10 cellular contexts compared by ENCODE assay signal in genomic region chr4:1208970-1209704, GRCh38. TPM values are rescaled to one million over a fixed set of nuclear protein-coding genes. Genes with fewer than 3 reads are reported as not detected.
DNase-seq lines count a peak whose midpoint lies in the region; ATAC-seq, FAIRE-seq and TF ChIP-seq lines count a peak whose summit lies in the region.
"Had no signal": no experiment of that assay in that cellular context is flagged by ENCODE, and none has a peak within 500 bp of the region (broad histone marks: within the 10 kb centered on the region; RNA-seq: fewer than 3 reads in every experiment).

No MANE protein-coding gene starts in this region.

- no peak for DNase-seq in T-helper 17 cell
- peak; percentile 26 for DNase-seq in endothelial cell of umbilical vein (ENCODE audit: low read depth, low spot score)
- DNase-seq in mucosa of descending colon: peak in 2 of 3 donors; percentile 39 to 61
- DNase-seq in suprapubic skin (ENCODE audit: low spot score in 2 of 2): peak; percentile 65 to 71
- DNase-seq in dedifferentiated amniotic fluid mesenchymal stem cell (ENCODE audit: extremely low spot score): no peak
- DNase-seq in stimulated activated CD4-positive, alpha-beta T cell treated with anti-CD3 and anti-CD28 coated beads, Interleukin-2, amount 100 ng/mL, for 48 hours: no peak
- no peak for DNase-seq in activated CD4-positive, CD25-positive, alpha-beta regulatory T cell (lab: John Stamatoyannopoulos, UW)
- DNase-seq: dermis blood vessel endothelial cell, EL had no signal

- no peak overlapping the region for H3K9ac ChIP-seq in endothelial cell of umbilical vein (replicated peaks; ENCODE audit: extremely low read depth, insufficient read depth, low read length)

- CTCF ChIA-PET in endothelial cell of umbilical vein (lab: Charles Lee): no interaction called here

- TF ChIP-seq POLR2A in endothelial cell of umbilical vein (IDR thresholded peaks at IDR 0.05; ENCODE audit: low read depth, low read length): no peak
- no peak for TF ChIP-seq POLR2A in suprapubic skin (IDR thresholded peaks at IDR 0.05)

- peaks cover 5 to 12% of the 10 kb centered on the region in 2 experiments for H3K36me3 ChIP-seq in endothelial cell of umbilical vein (ENCODE audit: control insufficient read depth in 2 of 2, extremely low read depth in 1 of 2, insufficient read depth in 2 of 2, low read length in 2 of 2)
- peaks cover 6% of the 10 kb centered on the region for H3K36me3 ChIP-seq in mucosa of descending colon (ENCODE audit: low read depth)
- peaks cover 27% of the 10 kb centered on the region for H3K36me3 ChIP-seq in suprapubic skin

- no peak for FAIRE-seq in endothelial cell of umbilical vein (lab: Jason Lieb, UNC)

- H3K27me3 ChIP-seq in endothelial cell of umbilical vein (ENCODE audit: control insufficient read depth in 2 of 2, insufficient read depth in 2 of 2, low read length in 2 of 2) (no peaks in the 10 kb centered on the region), suprapubic skin (no peaks in the 10 kb centered on the region)

- POLR2A ChIA-PET in endothelial cell of umbilical vein (lab: Charles Lee): no interaction called here

- no peaks in the 10 kb centered on the region for H3K79me2 ChIP-seq in endothelial cell of umbilical vein (ENCODE audit: control insufficient read depth, insufficient read depth, low read length)

- dilution Hi-C loops in endothelial cell of umbilical vein (cut with MboI; ENCODE audit: extremely low pct_ligation_motif_present, low sequenced_read_pairs): no loop called here

- H3K27ac ChIP-seq in endothelial cell of umbilical vein (ENCODE audit: insufficient read depth, low read depth, low read length) (no peak overlapping the region), suprapubic skin (peak overlapping the region; percentile 45)

- H2AFZ ChIP-seq in endothelial cell of umbilical vein (ENCODE audit: low read depth, low read length): no peak overlapping the region

- H3K36me3 Mint-ChIP-seq in T-helper 17 cell (ENCODE audit: low read depth): peaks cover 2% of the 10 kb centered on the region

- H3K9me3 ChIP-seq in T-helper 17 cell (ENCODE audit: control insufficient read depth, low read length, poor library complexity, severe bottlenecking): no peaks in the 10 kb centered on the region
- no peaks in the 10 kb centered on the region for H3K9me3 ChIP-seq in endothelial cell of umbilical vein (replicated peaks; ENCODE audit: control insufficient read depth, insufficient read depth, low read length)
- H3K9me3 ChIP-seq in mucosa of descending colon: no peaks in the 10 kb centered on the region
- no peaks in the 10 kb centered on the region for H3K9me3 ChIP-seq in suprapubic skin

- no peak overlapping the region for H3K4me2 ChIP-seq in endothelial cell of umbilical vein (ENCODE audit: insufficient read depth, low read length)

- no peak overlapping the region for H3K4me3 ChIP-seq in endothelial cell of umbilical vein (replicated peaks in 1 of 3; ENCODE audit: insufficient read depth in 1 of 3, low read depth in 1 of 3, low read length in 3 of 3)
- no peak overlapping the region for H3K4me3 ChIP-seq in mucosa of descending colon
- no peak overlapping the region for H3K4me3 ChIP-seq in suprapubic skin

- H3K27ac Mint-ChIP-seq in T-helper 17 cell: peak overlapping the region; percentile 69

- no peak for TF ChIP-seq EP300 in suprapubic skin (IDR thresholded peaks at IDR 0.05)

- H4K20me1 ChIP-seq in endothelial cell of umbilical vein (replicated peaks; ENCODE audit: control insufficient read depth, extremely low read depth, insufficient read depth, low read length): no peaks in the 10 kb centered on the region

- no peaks in the 10 kb centered on the region for H3K27me3 Mint-ChIP-seq in T-helper 17 cell

- no peaks in the 10 kb centered on the region for H3K4me1 ChIP-seq in endothelial cell of umbilical vein (ENCODE audit: control insufficient read depth, extremely low read depth, insufficient read depth, low read length)
- H3K4me1 ChIP-seq in mucosa of descending colon (ENCODE audit: low read depth): peaks cover 46% of the 10 kb centered on the region
- peaks cover 61% of the 10 kb centered on the region for H3K4me1 ChIP-seq in suprapubic skin

- H3K4me3 Mint-ChIP-seq in T-helper 17 cell: peak overlapping the region; percentile 76

- intact Hi-C loops in endothelial cell of umbilical vein (cut with micrococcal nuclease) (no loop called here), mucosa of descending colon (cut with DNase I, micrococcal nuclease) (no loop called here)

- ATAC-seq in T-helper 17 cell: no peak
- peak; percentile 2 for ATAC-seq in mucosa of descending colon
- no peak for ATAC-seq in GM21737 (IDR thresholded peaks at IDR 0.05; ENCODE audit: unreplicated experiment)

- no TSS peak for BruUV-seq in endothelial cell of umbilical vein (replicated peaks; lab: Mats Ljungman, UMichigan)

- H3K9me1 ChIP-seq in endothelial cell of umbilical vein (replicated peaks; ENCODE audit: control insufficient read depth, extremely low read depth, insufficient read depth, low read length): no peaks in the 10 kb centered on the region

- 64% methylated on average over 25 of the region's 31 CpGs for WGBS in suprapubic skin

- peaks cover 13% of the 10 kb centered on the region for H3K4me1 Mint-ChIP-seq in T-helper 17 cell

- TF ChIP-seq CTCF in endothelial cell of umbilical vein (IDR thresholded peaks at IDR 0.05; ENCODE audit: extremely low read depth in 1 of 2, insufficient read depth in 1 of 2, low read depth in 1 of 2, low read length in 2 of 2) (no peak), mucosa of descending colon (IDR thresholded peaks at IDR 0.05) (no peak), suprapubic skin (IDR thresholded peaks at IDR 0.05) (no peak)

TF ChIP-seq in endothelial cell of umbilical vein, 7 proteins besides CTCF, POLR2A, EP300 and RAD21:
- TF ChIP-seq MAX (IDR thresholded peaks at IDR 0.05; ENCODE audit: insufficient read depth, insufficient read length) (no peak), MYC (IDR thresholded peaks at IDR 0.05; ENCODE audit: low read depth, low read length) (no peak), POLR2AphosphoS5 (IDR thresholded peaks at IDR 0.05; ENCODE audit: insufficient read depth, low read depth, low read length) (no peak), EZH2 (IDR thresholded peaks at IDR 0.05; ENCODE audit: borderline replicate concordance, low read depth, low read length, severe bottlenecking) (no peak), GATA2 (IDR thresholded peaks at IDR 0.05; ENCODE audit: insufficient read depth, insufficient read length, low read depth, low read length) (no peak), FOS (IDR thresholded peaks at IDR 0.05; ENCODE audit: borderline replicate concordance, insufficient read depth, low read length) (no peak), JUN (IDR thresholded peaks at IDR 0.05; ENCODE audit: borderline replicate concordance, insufficient read depth, insufficient read length, low read depth) (no peak)

RNA-seq across cellular contexts. Expression of gene SPON2, which starts 36.8 kb away (rescaled TPM):
- total RNA-seq in T-helper 17 cell: 1 to 10 TPM; 5.2 to 7.4 TPM
- total RNA-seq in endothelial cell of umbilical vein: not detected in 2 replicates
- polyA plus RNA-seq in endothelial cell of umbilical vein: 0.04 and 0.10 TPM in 2 replicates
- polyA plus RNA-seq in endothelial cell of umbilical vein (2011; cell fraction: cytosol; rRNA removed): not detected in 2 replicates
- not detected in 2 replicates for polyA plus RNA-seq in endothelial cell of umbilical vein (2011; cell fraction: nucleus; rRNA removed)
- polyA plus RNA-seq in endothelial cell of umbilical vein (2012): not detected in 2 replicates
- polyA minus RNA-seq in endothelial cell of umbilical vein: 0.13 TPM in 1 of 2 replicates, not detected in the other
- not detected for polyA minus RNA-seq in endothelial cell of umbilical vein (2011; cell fraction: cytosol; rRNA and poly(A)+ RNA removed)
- polyA minus RNA-seq in endothelial cell of umbilical vein (2011; cell fraction: nucleus; rRNA and poly(A)+ RNA removed): 0.72 and 1.2 TPM in 2 replicates
- total RNA-seq in mucosa of descending colon: 10 to 100 TPM; 19.6 to 42.1 (median 41.4) TPM
- 10 to 100 TPM; 22.5 to 52.3 (median 31.8) TPM for total RNA-seq in suprapubic skin

RNA-seq across cellular contexts. Expression of gene CTBP1, which starts 39.8 kb away (rescaled TPM):
- 100 to 1,000 TPM; 164 to 184 TPM for total RNA-seq in T-helper 17 cell
- 155 and 165 TPM in 2 replicates for total RNA-seq in endothelial cell of umbilical vein
- 167 and 314 TPM in 2 replicates for polyA plus RNA-seq in endothelial cell of umbilical vein
- 124 and 169 TPM in 2 replicates for polyA plus RNA-seq in endothelial cell of umbilical vein (2011; cell fraction: cytosol; rRNA removed)
- polyA plus RNA-seq in endothelial cell of umbilical vein (2011; cell fraction: nucleus; rRNA removed): 196 and 256 TPM in 2 replicates
- 85.0 and 104 TPM in 2 replicates for polyA plus RNA-seq in endothelial cell of umbilical vein (2012)
- polyA minus RNA-seq in endothelial cell of umbilical vein: 116 and 118 TPM in 2 replicates
- polyA minus RNA-seq in endothelial cell of umbilical vein (2011; cell fraction: cytosol; rRNA and poly(A)+ RNA removed): 109 TPM
- 50.4 and 95.0 TPM in 2 replicates for polyA minus RNA-seq in endothelial cell of umbilical vein (2011; cell fraction: nucleus; rRNA and poly(A)+ RNA removed)
- 100 to 1,000 TPM; 151 to 188 (median 168) TPM for total RNA-seq in mucosa of descending colon
- 100 to 1,000 TPM; 145 to 255 (median 181) TPM for total RNA-seq in suprapubic skin

Comparison
In these comparisons a context has a peak if more than half of its experiments do, and no peak if none do; other contexts are left out.
1. DNase-seq: peak in endothelial cell of umbilical vein (single experiment), mucosa of descending colon (2 of 3) and suprapubic skin (2 of 2); none in T-helper 17 cell (0 of 3), dedifferentiated amniotic fluid mesenchymal stem cell (single experiment), stimulated activated CD4-positive, alpha-beta T cell treated with anti-CD3 and anti-CD28 coated beads, Interleukin-2, amount 100 ng/mL, for 48 hours (0 of 2) and activated CD4-positive, CD25-positive, alpha-beta regulatory T cell (0 of 4).